14 cellular contexts compared by ENCODE assay signal in genomic region chr5:72134226-72134625, GRCh38. TPM values are rescaled to one million over a fixed set of nuclear protein-coding genes. Genes with fewer than 3 reads are reported as not detected.
DNase-seq lines count a peak whose midpoint lies in the region; ATAC-seq, FAIRE-seq and TF ChIP-seq lines count a peak whose summit lies in the region.
"Had no signal": no experiment of that assay in that cellular context is flagged by ENCODE, and none has a peak within 500 bp of the region (broad histone marks: within the 10 kb centered on the region; RNA-seq: fewer than 3 reads in every experiment).

No MANE protein-coding gene starts in this region.

- peak overlapping the region; percentile 79 for H3K27ac Mint-ChIP-seq in mesothelial cell of epicardium

- peaks cover 31% of the 10 kb centered on the region for H3K4me1 Mint-ChIP-seq in mesothelial cell of epicardium

- H3K9me3 ChIP-seq in ovary, result no peaks in the 10 kb centered on the region
- H3K9me3 ChIP-seq: BLaER1 treated with 17β-estradiol and CSF1 and Interleukin-3, amounts not matched to agents 10 nM and 100 nM had no signal

- FAIRE-seq in bronchial epithelial cell (lab: Jason Lieb, UNC), result no peak

- H3K4me3 ChIP-seq in bronchial epithelial cell (ENCODE audit: low read depth, low read length), result no peak overlapping the region
- no peak overlapping the region for H3K4me3 ChIP-seq in ovary
- H3K4me3 ChIP-seq: BLaER1 treated with 17β-estradiol and CSF1 and Interleukin-3, amounts not matched to agents 10 nM and 100 nM; SK-N-MC had no signal

- no peaks in the 10 kb centered on the region for H3K27me3 ChIP-seq in bronchial epithelial cell (ENCODE audit: control insufficient read depth, insufficient read depth, low read length)
- H3K27me3 ChIP-seq in ovary, result no peaks in the 10 kb centered on the region
- H3K27me3 ChIP-seq: BLaER1 treated with 17β-estradiol and CSF1 and Interleukin-3, amounts not matched to agents 10 nM and 100 nM had no signal

- 76 to 86% (median 86%) methylated on average over 4 of the region's 4 CpGs for WGBS in ovary, 3 donors

- peaks cover 2% of the 10 kb centered on the region for H3K4me1 ChIP-seq in ovary (ENCODE audit: insufficient read depth)

- no peaks in the 10 kb centered on the region for H3K36me3 ChIP-seq in bronchial epithelial cell (ENCODE audit: control insufficient read depth, insufficient read depth, low read length)
- no peaks in the 10 kb centered on the region for H3K36me3 ChIP-seq in ovary

- no peak overlapping the region for H3K4me3 Mint-ChIP-seq in mesothelial cell of epicardium

- no peak for ATAC-seq in GM18505 (IDR thresholded peaks at IDR 0.05; ENCODE audit: unreplicated experiment)

- H3K9me3 Mint-ChIP-seq in mesothelial cell of epicardium, result no peaks in the 10 kb centered on the region

- DNase-seq in D341Med (ENCODE audit: low spot score) (peak; percentile 60), HT1080 (ENCODE audit: low read depth) (peak; percentile 63), bronchial epithelial cell (ENCODE audit: low read depth) (peak; percentile 68), mesothelial cell of epicardium (ENCODE audit: low spot score in 2 of 2, unreplicated experiment in 2 of 2) (no peak), ovary (no peak), NCI-H128 (lab: John Stamatoyannopoulos, UW; ENCODE audit: unreplicated experiment) (no peak), SIG-M5 treated with dmso at 0.1 percent for 504 hours (lab: John Stamatoyannopoulos, UW; ENCODE audit: unreplicated experiment) (no peak)
- DNase-seq: activated T-cell treated with anti-CD3 and anti-CD28 coated beads, Interleukin-2, amount 50 U/mL, for 48 hours; GF-D8; NCI-H510A treated with DMSO at 0.1 percent for 48 hours; occipital lobe had no signal

- TF ChIP-seq POLR2A in ovary (IDR thresholded peaks at IDR 0.05) (no peak), GM18505 (IDR thresholded peaks at IDR 0.05; ENCODE audit: borderline replicate concordance, extremely low read depth, insufficient read depth, insufficient read length) (no peak)

- no peak overlapping the region for H3K27ac ChIP-seq in ovary
- H3K27ac ChIP-seq: BLaER1 treated with 17β-estradiol and CSF1 and Interleukin-3, amounts not matched to agents 10 nM and 100 nM; SK-N-MC had no signal

- intact Hi-C loops in ovary (cut with DNase I), result loop anchor here in 2 of 4 donors (10.0 kb wide), 1 partner anchor 171 kb away; no protein-coding TSS in a partner anchor

- no peak for TF ChIP-seq EP300 in ovary (IDR thresholded peaks at IDR 0.05)

- peaks cover 2% of the 10 kb centered on the region for H3K36me3 Mint-ChIP-seq in mesothelial cell of epicardium

- TF ChIP-seq CTCF in bronchial epithelial cell (IDR thresholded peaks at IDR 0.05; ENCODE audit: insufficient read depth, low read length, severe bottlenecking) (no peak), mesothelial cell of epicardium (IDR thresholded peaks at IDR 0.05; ENCODE audit: unreplicated experiment) (no peak), ovary (IDR thresholded peaks at IDR 0.05) (no peak)

- no peaks in the 10 kb centered on the region for H3K27me3 Mint-ChIP-seq in mesothelial cell of epicardium (ENCODE audit: low read depth)

RNA-seq across cellular contexts. Expression of gene MAP1B, which starts 27.0 kb away (rescaled TPM):
- 52.6 and 75.1 TPM in 2 replicates for total RNA-seq in HT1080 (2014; rRNA removed; shearing (Covaris generic))
- 24.7 and 34.0 TPM in 2 replicates for polyA plus RNA-seq in HT1080 (2015; cell fraction: cytosol; rRNA removed)
- 69.4 and 71.2 TPM in 2 replicates for polyA plus RNA-seq in HT1080 (2015; cell fraction: nucleus; rRNA removed)
- total RNA-seq in bronchial epithelial cell, result 5.8 and 9.7 TPM in 2 replicates
- 60.8 to 61.2 TPM (median 61.0 TPM) in 3 replicates for total RNA-seq in mesothelial cell of epicardium
- 100 to 1,000 TPM in 2 of 7 donors, 10 to 100 TPM in 5; 29.7 to 126 (median 61.6) TPM for total RNA-seq in ovary
- 10 to 100 TPM in 1 of 2 donors, 1 to 10 TPM in 1; 4.4 to 23.7 TPM for polyA plus RNA-seq in ovary

Comparison
In these comparisons a context has a peak if more than half of its experiments do, and no peak if none do; other contexts are left out.
1. DNase-seq: peak in D341Med (single experiment), HT1080 (single experiment) and bronchial epithelial cell (single experiment); none in mesothelial cell of epicardium (0 of 2), ovary (0 of 5), NCI-H128 (single experiment) and SIG-M5 treated with dmso at 0.1 percent for 504 hours (single experiment).